In genomic region chr3:32114567-32115422, GRCh38 we compare ENCODE assay signal across 7 cellular contexts. TPM values are rescaled to one million over a fixed set of nuclear protein-coding genes. Genes with fewer than 3 reads are reported as not detected.
DNase-seq lines count a peak whose midpoint lies in the region; ATAC-seq, FAIRE-seq and TF ChIP-seq lines count a peak whose summit lies in the region.
"Not testable (repeated sequence)": the region's sequence is repeated elsewhere in the genome, so short reads cannot be mapped to it uniquely, and the experiment has no call there.

No MANE protein-coding gene starts in this region.

- H3K36me3 Mint-ChIP-seq in T-helper 2 cell treated with Interferon-gamma antibody and Interleukin-4, amounts not matched to agents 5 μg/mL and 100 μg/mL, for 36 hours (ENCODE audit: low read depth): not testable (repeated sequence)
- H3K36me3 Mint-ChIP-seq in activated CD4-positive, alpha-beta memory T cell treated with anti-CD3 and anti-CD28 coated beads, Interleukin-2, amount 10 ng/mL, durations not matched to agents 7 days and 5 days (ENCODE audit: low read depth): peaks cover 24% of the 10 kb centered on the region
- peaks cover 10% of the 10 kb centered on the region for H3K36me3 Mint-ChIP-seq in natural killer cell treated with Interleukin-12 subunit alpha and Interleukin-12 subunit beta and Interleukin-15 and Interleukin-18, amount 100 ng/mL, for 72 hours

- in situ Hi-C loops in GM12878 (cut with MboI): not testable (repeated sequence)

- not testable (repeated sequence) for H3K27me3 ChIP-seq in GM12878 (replicated peaks in 1 of 2; ENCODE audit: control insufficient read depth in 2 of 2, insufficient read depth in 2 of 2, low read length in 1 of 2)

- not testable (repeated sequence) for FAIRE-seq in GM12878 (lab: Jason Lieb, UNC)

- H3K27me3 Mint-ChIP-seq in T-helper 2 cell treated with Interferon-gamma antibody and Interleukin-4, amounts not matched to agents 5 μg/mL and 100 μg/mL, for 36 hours (ENCODE audit: low read depth); activated CD4-positive, alpha-beta memory T cell treated with anti-CD3 and anti-CD28 coated beads, Interleukin-2, amount 10 ng/mL, durations not matched to agents 7 days and 5 days; natural killer cell treated with Interleukin-12 subunit alpha and Interleukin-12 subunit beta and Interleukin-15 and Interleukin-18, amount 100 ng/mL, for 72 hours: not testable (repeated sequence)

- not testable (repeated sequence) for H2AFZ ChIP-seq in GM12878 (ENCODE audit: control insufficient read depth, low read depth, low read length)

- peak overlapping the region; percentile 95 for H3K27ac Mint-ChIP-seq in T-helper 2 cell treated with Interferon-gamma antibody and Interleukin-4, amounts not matched to agents 5 μg/mL and 100 μg/mL, for 36 hours
- peak overlapping the region; percentile 97 for H3K27ac Mint-ChIP-seq in activated CD4-positive, alpha-beta memory T cell treated with anti-CD3 and anti-CD28 coated beads, Interleukin-2, amount 10 ng/mL, durations not matched to agents 7 days and 5 days
- peak overlapping the region; percentile 91 to 93 for H3K27ac Mint-ChIP-seq in natural killer cell treated with Interleukin-12 subunit alpha and Interleukin-12 subunit beta and Interleukin-15 and Interleukin-18, amount 100 ng/mL, for 72 hours

- not testable (repeated sequence) for TF ChIP-seq POLR2A in GM12878 (IDR thresholded peaks at IDR 0.05; ENCODE audit: low read depth, low read length)

- H3K36me3 ChIP-seq in GM12878 (ENCODE audit: control insufficient read depth in 2 of 2, insufficient read depth in 2 of 2, low read length in 1 of 2): not testable (repeated sequence)

- not testable (repeated sequence) for BruUV-seq in GM12878 (replicated peaks; lab: Mats Ljungman, UMichigan)

- not testable (repeated sequence) for TF ChIP-seq EP300 in GM12878 (IDR thresholded peaks at IDR 0.05; ENCODE audit: borderline replicate concordance in 1 of 2, control insufficient read depth in 1 of 2, low read depth in 2 of 2, low read length in 2 of 2)

- SMC1A ChIA-PET in GM12878 (lab: Charles Lee; ENCODE audit: uncharacterized antibody, unreplicated experiment): interaction anchor here (0.7 kb wide), 1 partner anchor 439 kb away, joined by 3 read pairs; no protein-coding TSS in a partner anchor

- not testable (repeated sequence) for H3K27ac ChIP-seq in GM12878 (ENCODE audit: control insufficient read depth, insufficient read depth)

- peak overlapping the region; percentile 84 for H3K4me3 Mint-ChIP-seq in T-helper 2 cell treated with Interferon-gamma antibody and Interleukin-4, amounts not matched to agents 5 μg/mL and 100 μg/mL, for 36 hours
- peak overlapping the region; percentile 70 for H3K4me3 Mint-ChIP-seq in activated CD4-positive, alpha-beta memory T cell treated with anti-CD3 and anti-CD28 coated beads, Interleukin-2, amount 10 ng/mL, durations not matched to agents 7 days and 5 days
- peak overlapping the region; percentile 86 for H3K4me3 Mint-ChIP-seq in natural killer cell treated with Interleukin-12 subunit alpha and Interleukin-12 subunit beta and Interleukin-15 and Interleukin-18, amount 100 ng/mL, for 72 hours

- TF ChIP-seq CTCF in GM12878 (IDR thresholded peaks at IDR 0.05 in 2 of 3, conservative IDR thresholded peaks at IDR 0.05 in 1 of 3; ENCODE audit: control insufficient read depth in 2 of 3, extremely low read depth in 1 of 3, insufficient read depth in 1 of 3, low read depth in 3 of 3, low read length in 3 of 3): not testable (repeated sequence)

- RAD21 ChIA-PET in GM12878 (lab: Charles Lee; ENCODE audit: unreplicated experiment): not testable (repeated sequence)

- H3K4me2 ChIP-seq in GM12878 (ENCODE audit: control insufficient read depth, insufficient read depth): peak overlapping the region; percentile 22; the same call in 1 of the 2 replicates

- not testable (repeated sequence) for H3K4me3 ChIP-seq in GM12878

- peaks cover 45% of the 10 kb centered on the region for H3K4me1 Mint-ChIP-seq in T-helper 2 cell treated with Interferon-gamma antibody and Interleukin-4, amounts not matched to agents 5 μg/mL and 100 μg/mL, for 36 hours (ENCODE audit: low read depth)
- H3K4me1 Mint-ChIP-seq in activated CD4-positive, alpha-beta memory T cell treated with anti-CD3 and anti-CD28 coated beads, Interleukin-2, amount 10 ng/mL, durations not matched to agents 7 days and 5 days: peaks cover 46% of the 10 kb centered on the region
- peaks cover 32 to 34% of the 10 kb centered on the region in 2 donors for H3K4me1 Mint-ChIP-seq in natural killer cell treated with Interleukin-12 subunit alpha and Interleukin-12 subunit beta and Interleukin-15 and Interleukin-18, amount 100 ng/mL, for 72 hours (ENCODE audit: low read depth in 2 of 2)

- not testable (repeated sequence) for H3K9me3 Mint-ChIP-seq in T-helper 2 cell treated with Interferon-gamma antibody and Interleukin-4, amounts not matched to agents 5 μg/mL and 100 μg/mL, for 36 hours; natural killer cell treated with Interleukin-12 subunit alpha and Interleukin-12 subunit beta and Interleukin-15 and Interleukin-18, amount 100 ng/mL, for 72 hours
- H3K9me3 Mint-ChIP-seq in activated CD4-positive, alpha-beta memory T cell treated with anti-CD3 and anti-CD28 coated beads, Interleukin-2, amount 10 ng/mL, durations not matched to agents 7 days and 5 days: peaks cover 13% of the 10 kb centered on the region

- WGBS in GM12878 (ENCODE audit: insufficient coverage, insufficient replicate concordance, low lambda C conversion rate, missing lambda C conversion rate): 67% methylated on average over 19 of the region's 19 CpGs

- H3K9me3 ChIP-seq in GM12878 (replicated peaks; ENCODE audit: control insufficient read depth, insufficient read depth, low read length): not testable (repeated sequence)

- CTCF ChIA-PET in activated CD4-positive, alpha-beta memory T cell treated with anti-CD3 and anti-CD28 coated beads, Interleukin-2, amount 10 ng/mL, durations not matched to agents 7 days and 5 days (lab: Charles Lee): interaction anchor here (0.6 to 2.0 kb wide), 3 partner anchors 14 to 606 kb away, joined by 3 to 9 read pairs (median 3); no protein-coding TSS in a partner anchor
- CTCF ChIA-PET in GM12878 (lab: Yijun Ruan, JAX): not testable (repeated sequence)

- H3K4me1 ChIP-seq in GM12878 (ENCODE audit: control insufficient read depth, insufficient read depth, low read length): not testable (repeated sequence)

- TF ChIP-seq RAD21 in GM12878 (IDR thresholded peaks at IDR 0.05; ENCODE audit: insufficient read depth, low read depth, low read length): not testable (repeated sequence)

- intact Hi-C loops in GM12878 (cut with micrococcal nuclease; ENCODE audit: unreplicated experiment): not testable (repeated sequence)

- H3K9ac ChIP-seq in GM12878 (ENCODE audit: control insufficient read depth, insufficient read depth, low read length): not testable (repeated sequence)

- POLR2A ChIA-PET in activated CD4-positive, alpha-beta memory T cell treated with anti-CD3 and anti-CD28 coated beads, Interleukin-2, amount 10 ng/mL, durations not matched to agents 7 days and 5 days (lab: Charles Lee): interaction anchor here (0.6 to 2.4 kb wide), 9 partner anchors 9 to 1766 kb away, joined by 3 to 9 read pairs (median 3); partner anchors contain the start of genes GPD1L, OSBPL10, STT3B and ZNF860
- POLR2A ChIA-PET in GM12878 (lab: Charles Lee): not testable (repeated sequence)

- ATAC-seq in HG02885 (IDR thresholded peaks at IDR 0.05; ENCODE audit: poor library complexity, unreplicated experiment): peak; percentile 60
- not testable (repeated sequence) for ATAC-seq in GM12878
- peak; percentile 68 to 71 for ATAC-seq in natural killer cell treated with Interleukin-12 subunit alpha and Interleukin-12 subunit beta and Interleukin-15 and Interleukin-18, amount 100 ng/mL, for 72 hours

- H4K20me1 ChIP-seq in GM12878 (ENCODE audit: control insufficient read depth, insufficient read depth): not testable (repeated sequence)

- DNase-seq in T-helper 2 cell treated with Interferon-gamma antibody and Interleukin-4, amounts not matched to agents 5 μg/mL and 100 μg/mL, for 36 hours (ENCODE audit: low spot score): peak; percentile 59
- DNase-seq in activated CD4-positive, alpha-beta memory T cell treated with anti-CD3 and anti-CD28 coated beads, Interleukin-2, amount 10 ng/mL, durations not matched to agents 7 days and 5 days: peak; percentile 77
- DNase-seq in activated T-helper 1 cell treated with Interleukin-2 at 50 U/mL for 16 hours (ENCODE audit: low read depth): peak; percentile 39
- not testable (repeated sequence) for DNase-seq in GM12878 (ENCODE audit: low read depth, low spot score)
- peak; percentile 62 for DNase-seq in natural killer cell treated with Interleukin-12 subunit alpha and Interleukin-12 subunit beta and Interleukin-15 and Interleukin-18, amount 100 ng/mL, for 72 hours (ENCODE audit: low spot score)
- DNase-seq in stimulated activated CD8-positive, alpha-beta memory T cell treated with anti-CD3 and anti-CD28 coated beads, Interleukin-15, amount 100 ng/mL, for 1 hour (ENCODE audit: low read depth): peak; percentile 35

- not testable (repeated sequence) for H3K79me2 ChIP-seq in GM12878 (ENCODE audit: control insufficient read depth, insufficient read depth, low read length)

RNA-seq across cellular contexts. Expression of gene GPD1L, which starts 8.4 kb away (rescaled TPM):
- 10 to 100 TPM; 19.5 to 20.7 TPM for total RNA-seq in activated CD4-positive, alpha-beta memory T cell treated with anti-CD3 and anti-CD28 coated beads, Interleukin-2, amount 10 ng/mL, durations not matched to agents 7 days and 5 days
- total RNA-seq in GM12878 (2013; cell fraction: nucleolus; rRNA removed): 5.0 and 5.1 TPM in 2 replicates
- 3.2 and 4.5 TPM in 2 replicates for total RNA-seq in GM12878 (2014; rRNA removed)
- total RNA-seq in GM12878 (2014; rRNA removed; fragmentation: Illumina TruSeq; extraction: Trizol): 3.8 and 4.7 TPM in 2 replicates
- 3.7 and 5.1 TPM in 2 replicates for total RNA-seq in GM12878 (2021)
- polyA plus RNA-seq in GM12878 (2011; ENCODE audit: low read depth): 0.94 TPM
- polyA plus RNA-seq in GM12878 (2011; rRNA removed): 4.8 and 5.4 TPM in 2 replicates
- polyA plus RNA-seq in GM12878 (2011; cell fraction: cytosol; rRNA removed): 2.5 and 3.2 TPM in 2 replicates
- 5.2 TPM in 2 replicates for polyA plus RNA-seq in GM12878 (2011; cell fraction: nucleus; rRNA removed)
- polyA plus RNA-seq in GM12878 (2012): 1.4 and 1.8 TPM in 2 replicates
- 4.4 and 4.9 TPM in 2 replicates for polyA plus RNA-seq in GM12878 (2014; fragmentation: Illumina TruSeq; extraction: Trizol)
- 1 to 10 TPM in 1 of 2 experiments, under 1 TPM in 1; 0.77 to 1.0 TPM for polyA plus RNA-seq in GM12878 (2014; fragmentation: Nextera tagmentation; extraction: Ambion mirVana)
- 4.0 TPM in 2 replicates for polyA plus RNA-seq in GM12878 (2014; rRNA removed)
- polyA plus RNA-seq in GM12878 (2016; fragmentation: Nextera tagmentation; extraction: Ambion mirVana): 1 to 10 TPM; 3.7 to 4.2 TPM
- 3.1 and 4.1 TPM in 2 replicates for polyA minus RNA-seq in GM12878 (2011; rRNA and poly(A)+ RNA removed)
- 1.2 and 2.7 TPM in 2 replicates for polyA minus RNA-seq in GM12878 (2011; cell fraction: cytosol; rRNA and poly(A)+ RNA removed)
- 1.8 and 2.7 TPM in 2 replicates for polyA minus RNA-seq in GM12878 (2011; cell fraction: nucleus; rRNA and poly(A)+ RNA removed)
- 10 to 100 TPM in 1 of 2 donors, 1 to 10 TPM in 1; 8.8 to 18.4 TPM for total RNA-seq in natural killer cell treated with Interleukin-12 subunit alpha and Interleukin-12 subunit beta and Interleukin-15 and Interleukin-18, amount 100 ng/mL, for 72 hours
